In genomic region chr9:100838857-100839256, GRCh38 we compare ENCODE assay signal across 29 cellular contexts.
"Had no signal": no experiment of that assay in that cellular context is flagged by ENCODE, and none has a peak within 500 bp of the region (broad histone marks: within the 10 kb centered on the region; RNA-seq: fewer than 3 reads in every experiment).

No MANE protein-coding gene starts in this region.

- H3K27me3 ChIP-seq: brain microvascular endothelial cell, esophagus muscularis mucosa, foreskin keratinocyte, gastrocnemius medialis, heart left ventricle had no signal

- H3K27ac ChIP-seq: brain microvascular endothelial cell, coronary artery, dorsolateral prefrontal cortex, esophagus muscularis mucosa, foreskin keratinocyte, gastrocnemius medialis, heart left ventricle, WERI-Rb-1 had no signal

- H3K9me3 ChIP-seq: gastrocnemius medialis, heart left ventricle had no signal

- FAIRE-seq: astrocyte, bronchial epithelial cell had no signal

- ATAC-seq: activated CD4-positive, CD25-positive, alpha-beta regulatory T cell treated with anti-CD3 and anti-CD28 coated beads, Interleukin-2, amount 50 U/mL, for 24 hours; activated CD8-positive, alpha-beta T cell treated with anti-CD3 and anti-CD28 coated beads for 36 hours; activated T-cell treated with anti-CD3 and anti-CD28 coated beads, Interleukin-2, amount 50 U/mL, for 4 hours; activated T-helper 17 cell treated with anti-CD3 and anti-CD28 coated beads, Interleukin-2, amount 50 U/mL, for 72 hours; foreskin keratinocyte; gastrocnemius medialis; heart left ventricle had no signal

- H3K4me1 ChIP-seq: esophagus muscularis mucosa, foreskin keratinocyte, gastrocnemius medialis, heart left ventricle had no signal

- H3K36me3 ChIP-seq: brain microvascular endothelial cell, esophagus muscularis mucosa, gastrocnemius medialis, heart left ventricle, WERI-Rb-1 had no signal

- DNase-seq: activated B cell treated with CpG ODN at 0.5 μM for 24 hours; activated CD4-positive, alpha-beta T cell treated with anti-CD3 and anti-CD28 coated beads for 48 hours; activated CD4-positive, alpha-beta T cell treated with anti-CD3 and anti-CD28 coated beads, Interleukin-2, amount 50 U/mL, for 1 hour; activated CD4-positive, alpha-beta T cell treated with anti-CD3 and anti-CD28 coated beads, Interleukin-2, amount 50 U/mL, for 48 hours; activated CD8-positive, alpha-beta memory T cell treated with anti-CD3 and anti-CD28 coated beads for 24 hours; activated CD8-positive, alpha-beta T cell treated with anti-CD3 and anti-CD28 coated beads for 36 hours; activated effector memory CD4-positive, alpha-beta T cell treated with Interleukin-2 at 50 U/mL for 16 hours; activated gamma-delta T cell treated with Interleukin-2 at 50 U/mL for 16 hours; activated naive CD4-positive, alpha-beta T cell treated with anti-CD3 and anti-CD28 coated beads, Interleukin-2, amount 50 U/mL, for 16 hours; activated naive CD4-positive, alpha-beta T cell treated with Interleukin-2 at 50 U/mL for 16 hours; activated T-cell treated with anti-CD3 and anti-CD28 coated beads, Interleukin-2, amount 50 U/mL, for 4 hours; amniotic stem cell; anterior cingulate cortex; brain microvascular endothelial cell; dorsolateral prefrontal cortex; effector memory CD4-positive, alpha-beta T cell; erythroblast; foreskin keratinocyte; gastrocnemius medialis; glutamatergic neuron; heart left ventricle; T1000; WERI-Rb-1 had no signal

- H3K4me3 ChIP-seq: coronary artery, dorsolateral prefrontal cortex, esophagus muscularis mucosa, gastrocnemius medialis, heart left ventricle had no signal
